34 cellular contexts compared by ENCODE assay signal in the genomic region with DNA sequence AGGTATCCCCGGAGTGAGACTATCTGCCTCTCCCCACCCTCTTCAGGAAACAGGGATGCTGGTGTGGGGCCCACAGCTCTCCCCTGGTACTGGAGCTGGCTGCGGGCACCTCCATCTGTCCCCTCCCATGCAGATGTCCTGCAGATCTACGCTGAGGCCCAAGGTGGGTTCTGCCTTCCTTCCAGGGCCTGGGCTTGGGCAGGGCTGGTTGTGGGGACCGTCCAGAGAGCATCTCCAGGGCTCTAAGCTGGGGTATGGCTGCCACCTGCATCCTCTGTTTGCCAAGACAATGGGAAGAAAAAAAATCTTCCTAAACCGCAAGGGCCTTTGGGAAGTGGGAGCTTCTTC. TPM values are rescaled to one million over a fixed set of nuclear protein-coding genes. Genes with fewer than 3 reads are reported as not detected.
"Had no signal": no experiment of that assay in that cellular context is flagged by ENCODE, and none has a peak within 500 bp of the region (broad histone marks: within the 10 kb centered on the region; RNA-seq: fewer than 3 reads in every experiment).

No MANE protein-coding gene starts in this region.

- H3K4me3 ChIP-seq: heart left ventricle, lung, right atrium auricular region, tibial nerve, uterus had no signal

- H3K36me3 Mint-ChIP-seq: immature natural killer cell; naive B cell; natural killer cell treated with Interleukin-12 subunit alpha and Interleukin-12 subunit beta and Interleukin-15 and Interleukin-18, amount 100 ng/mL, for 72 hours; type B pancreatic cell had no signal

- H3K4me3 Mint-ChIP-seq: immature natural killer cell; mesothelial cell of epicardium; natural killer cell treated with Interleukin-12 subunit alpha and Interleukin-12 subunit beta and Interleukin-15 and Interleukin-18, amount 100 ng/mL, for 72 hours; stimulated activated memory B cell treated with anti-CD40 and anti-IgM and Interleukin-4, amounts not matched to agents 10 μg/mL and 1 μg/mL and 100 μg/mL, for 72 hours; stimulated activated naive CD8-positive, alpha-beta T cell treated with anti-CD3 and anti-CD28 coated beads, Interleukin-15, amount 100 ng/mL, for 72 hours; type B pancreatic cell had no signal

- H3K36me3 ChIP-seq: right atrium auricular region, uterus had no signal

- H3K27me3 ChIP-seq: heart left ventricle, right atrium auricular region, tibial nerve, uterus had no signal

- H3K9me3 ChIP-seq: heart left ventricle, neutrophil, right atrium auricular region, tibial nerve, uterus had no signal

- DNase-seq: hypothalamus; immature natural killer cell; mesendoderm; naive B cell; occipital lobe; small intestine; stimulated activated CD4-positive, alpha-beta T cell treated with anti-CD3 and anti-CD28 coated beads, Interleukin-1b, Interleukin-23, amount 100 ng/mL, for 48 hours; stimulated activated CD4-positive, alpha-beta T cell treated with anti-CD3 and anti-CD28 coated beads, Interleukin-2, amount 100 ng/mL, for 48 hours; stimulated activated CD4-positive, alpha-beta T cell treated with anti-CD3 and anti-CD28 coated beads, Interleukin-4, amount 100 ng/mL, for 4 hours; stimulated activated CD8-positive, alpha-beta memory T cell treated with anti-CD3 and anti-CD28 coated beads, Interleukin-4, amount 100 ng/mL, for 48 hours; stimulated activated naive CD4-positive, alpha-beta T cell treated with Interleukin-2 at 50 U/mL for 16 hours; stimulated activated naive CD8-positive, alpha-beta T cell treated with anti-CD3 and anti-CD28 coated beads, Interleukin-15, amount 100 ng/mL, for 72 hours; uterus had no signal

- H2AFZ ChIP-seq: parathyroid adenoma had no signal

- H3K9ac ChIP-seq: parathyroid adenoma had no signal

- FAIRE-seq: islet of Langerhans, small intestine had no signal

- H3K9me3 Mint-ChIP-seq: immature natural killer cell; mesothelial cell of epicardium; natural killer cell treated with Interleukin-12 subunit alpha and Interleukin-12 subunit beta and Interleukin-15 and Interleukin-18, amount 100 ng/mL, for 72 hours; stimulated activated memory B cell treated with anti-CD40 and anti-IgM and Interleukin-4, amounts not matched to agents 10 μg/mL and 1 μg/mL and 100 μg/mL, for 72 hours; stimulated activated naive CD8-positive, alpha-beta T cell treated with anti-CD3 and anti-CD28 coated beads, Interleukin-15, amount 100 ng/mL, for 72 hours; type B pancreatic cell had no signal

- H3K27me3 Mint-ChIP-seq: natural killer cell treated with Interleukin-12 subunit alpha and Interleukin-12 subunit beta and Interleukin-15 and Interleukin-18, amount 100 ng/mL, for 72 hours; stimulated activated memory B cell treated with anti-CD40 and anti-IgM and Interleukin-4, amounts not matched to agents 10 μg/mL and 1 μg/mL and 100 μg/mL, for 72 hours; stimulated activated naive CD8-positive, alpha-beta T cell treated with anti-CD3 and anti-CD28 coated beads, Interleukin-15, amount 100 ng/mL, for 72 hours had no signal

- ATAC-seq: heart left ventricle; left lobe of liver; natural killer cell treated with Interleukin-12 subunit alpha and Interleukin-12 subunit beta and Interleukin-15 and Interleukin-18, amount 100 ng/mL, for 72 hours; sciatic nerve; stimulated activated memory B cell treated with anti-CD40 and anti-IgM and Interleukin-4, amounts not matched to agents 10 μg/mL and 1 μg/mL and 100 μg/mL, for 72 hours; stimulated activated naive CD8-positive, alpha-beta T cell treated with anti-CD3 and anti-CD28 coated beads, Interleukin-15, amount 100 ng/mL, for 72 hours had no signal

- H3K27ac Mint-ChIP-seq: immature natural killer cell; mesothelial cell of epicardium; natural killer cell treated with Interleukin-12 subunit alpha and Interleukin-12 subunit beta and Interleukin-15 and Interleukin-18, amount 100 ng/mL, for 72 hours; progenitor cell of endocrine pancreas; stimulated activated memory B cell treated with anti-CD40 and anti-IgM and Interleukin-4, amounts not matched to agents 10 μg/mL and 1 μg/mL and 100 μg/mL, for 72 hours; stimulated activated naive CD8-positive, alpha-beta T cell treated with anti-CD3 and anti-CD28 coated beads, Interleukin-15, amount 100 ng/mL, for 72 hours; type B pancreatic cell had no signal

- H3K27ac ChIP-seq: heart left ventricle, neutrophil, parathyroid adenoma, right atrium auricular region, tibial nerve, uterus had no signal

RNA-seq across cellular contexts. Expression of gene ZNF205, which starts 35.3 kb away (rescaled TPM):
- total RNA-seq: natural killer cell treated with Interleukin-12 subunit alpha and Interleukin-12 subunit beta and Interleukin-15 and Interleukin-18, amount 100 ng/mL, for 72 hours had no signal

RNA-seq across cellular contexts. Expression of gene OR1F1, which starts 40.3 kb away (rescaled TPM):
- total RNA-seq: heart left ventricle; kidney epithelial cell; left lobe of liver; liver; lung; mesothelial cell of epicardium; mononuclear cell; natural killer cell treated with Interleukin-12 subunit alpha and Interleukin-12 subunit beta and Interleukin-15 and Interleukin-18, amount 100 ng/mL, for 72 hours; osteocyte; progenitor cell of endocrine pancreas; renal cortical epithelial cell; right atrium auricular region; sciatic nerve; tibial nerve; ureter; uterus had no signal
- polyA plus RNA-seq: heart left ventricle, immature natural killer cell, liver, lung, small intestine had no signal

RNA-seq across cellular contexts. Expression of gene ZSCAN10, which starts 48.6 kb away (rescaled TPM):
- total RNA-seq: heart left ventricle, kidney epithelial cell, liver, occipital lobe, osteocyte, pulmonary artery endothelial cell, renal cortical epithelial cell, right atrium auricular region, sciatic nerve, tibial nerve, ureter, uterus had no signal
- polyA plus RNA-seq: heart left ventricle, liver had no signal
